ENCODE assay signal across 8 cellular contexts in the genomic region with DNA sequence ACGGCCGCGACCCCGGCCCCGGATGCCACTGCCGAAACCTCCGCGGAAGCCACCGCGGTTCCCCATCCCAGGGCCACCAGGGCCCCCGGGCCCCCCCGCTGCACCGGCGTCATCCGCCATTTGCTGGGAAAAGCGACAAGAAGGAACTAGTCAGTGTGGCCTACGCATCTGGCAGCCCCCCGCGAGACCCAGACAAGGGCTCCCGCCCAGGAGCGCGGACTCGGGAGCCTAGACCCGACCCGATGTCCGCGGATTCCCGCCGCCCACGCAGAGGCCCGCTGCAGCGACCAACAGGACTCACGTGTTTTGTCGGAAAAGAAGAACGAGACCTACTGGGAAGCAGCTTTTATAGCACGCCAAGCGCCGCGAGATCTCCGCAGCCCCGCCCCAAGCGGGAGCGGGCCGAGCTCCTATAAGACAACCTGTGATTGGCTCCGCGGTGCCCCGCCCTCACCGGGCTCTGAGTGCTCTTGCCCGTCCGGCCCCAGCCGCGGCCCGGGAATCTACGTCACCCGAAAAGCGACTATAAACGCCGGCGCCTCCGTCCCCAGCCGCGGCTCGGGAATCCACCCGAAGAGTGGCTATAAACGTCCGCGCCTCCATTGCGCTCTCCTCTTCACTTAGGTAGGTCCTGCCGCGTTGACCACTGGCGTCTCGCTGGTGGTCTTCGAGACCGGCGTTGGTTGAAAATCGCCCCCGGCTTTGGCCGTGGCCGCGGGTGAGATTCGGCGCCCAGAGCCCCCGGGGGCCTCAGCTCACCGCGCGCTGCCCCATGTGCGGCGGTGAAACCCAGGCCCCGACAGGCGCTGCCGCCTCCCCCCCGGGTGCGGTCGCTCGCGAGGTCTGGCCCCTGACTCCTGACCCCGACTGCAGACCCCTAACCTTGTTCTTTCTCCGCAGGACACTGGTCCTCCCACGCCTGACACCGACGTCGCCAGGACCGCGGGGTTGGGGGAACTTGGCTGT. TPM values are rescaled to one million over a fixed set of nuclear protein-coding genes. Genes with fewer than 3 reads are reported as not detected.
A peak's percentile ranks its signal among the peaks of the same experiment; 100 is the strongest.
DNase-seq lines count a peak whose midpoint lies in the region; ATAC-seq, FAIRE-seq and TF ChIP-seq lines count a peak whose summit lies in the region.

TSS of gene RPS2 (minus strand) at position 321 of the 966 bp plus-strand sequence. CDS start at position 120, 201 bp downstream.

- intact Hi-C loops in Calu3 (cut with micrococcal nuclease; ENCODE audit: unreplicated experiment), result no loop called here

- H3K27me3 ChIP-seq in OCI-LY3 (ENCODE audit: low read depth, low read length), result no peaks in the 10 kb centered on the region

- CTCF ChIA-PET in Calu3 (lab: Charles Lee), result interaction anchor here (0.6 to 1.5 kb wide), 7 partner anchors 17 to 338 kb away, joined by 3 to 7 read pairs (median 3); no protein-coding TSS in a partner anchor

- no peaks in the 10 kb centered on the region for H3K27me3 Mint-ChIP-seq in Calu3 (ENCODE audit: unreplicated experiment)

- H3K9ac ChIP-seq in OCI-LY3 (ENCODE audit: low read length), result peak within 1 kb of the TSS; percentile 99

- H3K9me3 ChIP-seq in OCI-LY3 (ENCODE audit: insufficient read depth, low read length), result no peaks in the 10 kb centered on the region

- H3K4me1 ChIP-seq in OCI-LY3 (ENCODE audit: low read length), result peaks cover 35% of the 10 kb centered on the region

- peak within 1 kb of the TSS; percentile 74 for H3K4me3 Mint-ChIP-seq in Calu3 (ENCODE audit: low read depth, unreplicated experiment)

- H3K79me2 ChIP-seq in OCI-LY3 (ENCODE audit: low read length), result peaks cover 71% of the 10 kb centered on the region

- ATAC-seq in GM21515 (IDR thresholded peaks at IDR 0.05; ENCODE audit: unreplicated experiment), result peak; percentile 70

- H3K9me3 Mint-ChIP-seq in Calu3 (ENCODE audit: low read depth, unreplicated experiment), result no peaks in the 10 kb centered on the region

- FAIRE-seq in endometrium (lab: Jason Lieb, UNC), result peak; percentile 92

- peaks cover 27% of the 10 kb centered on the region for H3K36me3 ChIP-seq in OCI-LY3 (replicated peaks; ENCODE audit: low read depth, low read length)

- peaks cover 32% of the 10 kb centered on the region for H4K20me1 ChIP-seq in OCI-LY3 (ENCODE audit: insufficient read depth, low read length)

- DNase-seq in Calu3, result peak; percentile 100
- peak; percentile 99 for DNase-seq in HuH-7.5 (ENCODE audit: low spot score)
- DNase-seq in activated CD8-positive, alpha-beta memory T cell treated with anti-CD3 and anti-CD28 coated beads, Interleukin-2, amount 50 U/mL, for 48 hours, result peak; percentile 98
- peak; percentile 99 for DNase-seq in midbrain (lab: John Stamatoyannopoulos, UW)
- DNase-seq in stimulated activated CD8-positive, alpha-beta memory T cell treated with anti-CD3 and anti-CD28 coated beads, Interleukin-2, amount 100 ng/mL, for 1 hour (ENCODE audit: low read depth in 2 of 2), result peak; percentile 95 to 96

- H3K36me3 Mint-ChIP-seq in Calu3 (ENCODE audit: insufficient read depth, unreplicated experiment), result peaks cover 67% of the 10 kb centered on the region

- peak within 1 kb of the TSS; percentile 100 for H3K4me3 ChIP-seq in OCI-LY3 (ENCODE audit: low read length)

- TF ChIP-seq CTCF in Calu3 (IDR thresholded peaks at IDR 0.05; ENCODE audit: unreplicated experiment), result no peak
- TF ChIP-seq CTCF in OCI-LY3 (IDR thresholded peaks at IDR 0.05; ENCODE audit: low read depth, low read length), result no peak

- peak within 1 kb of the TSS; percentile 96 for H3K4me2 ChIP-seq in OCI-LY3 (ENCODE audit: low read length)

- no peak within 1 kb of the TSS for H2AFZ ChIP-seq in OCI-LY3 (ENCODE audit: low read depth, low read length)

- peaks cover 26% of the 10 kb centered on the region for H3K4me1 Mint-ChIP-seq in Calu3 (ENCODE audit: low read depth, unreplicated experiment)

- peak within 1 kb of the TSS; percentile 68 for H3K27ac Mint-ChIP-seq in Calu3 (ENCODE audit: unreplicated experiment)

- BruUV-seq in Calu3 (replicated peaks; lab: Mats Ljungman, UMichigan), result TSS peak; percentile 84

- peak within 1 kb of the TSS; percentile 81 for H3K27ac ChIP-seq in OCI-LY3 (ENCODE audit: low read length)

RNA-seq across cellular contexts. Expression of gene RPS2, which starts in this region (rescaled TPM):
- total RNA-seq in Calu3 (2022), result 2,674 and 2,950 TPM in 2 replicates

Comparison
In these comparisons a context has a peak if more than half of its experiments do, and no peak if none do; other contexts are left out.
1. Peak in every context shown above with its lines: DNase-seq, ATAC-seq, H3K4me3 ChIP-seq and H3K27ac ChIP-seq.